ENCODE assay signal across 1 cellular context in genomic region chr1:235129774-235130570, GRCh38.
TF ChIP-seq lines count a peak whose summit lies in the region.

No MANE protein-coding gene starts in this region.

TF ChIP-seq in HepG2, 621 proteins besides CTCF, POLR2A, EP300 and RAD21 (continued from another document and continues in another):
- TF ChIP-seq USF2 (IDR thresholded peaks at IDR 0.05; ENCODE audit: low read depth, low read length) (no peak), USF2 (CRISPR knock-in tag; IDR thresholded peaks at IDR 0.05; ENCODE audit: borderline replicate concordance) (no peak), TFDP2 (CRISPR knock-in tag; IDR thresholded peaks at IDR 0.05) (no peak), ZBTB1 (CRISPR knock-in tag; IDR thresholded peaks at IDR 0.05; ENCODE audit: borderline replicate concordance) (no peak), STAG1 (CRISPR knock-in tag; IDR thresholded peaks at IDR 0.05) (no peak; the same call in 1 of the 2 replicates), ZNF136 (CRISPR knock-in tag; IDR thresholded peaks at IDR 0.05; ENCODE audit: low read depth) (no peak), ZNF562 (CRISPR knock-in tag; IDR thresholded peaks at IDR 0.05; ENCODE audit: borderline replicate concordance) (no peak), ZNF614 (CRISPR knock-in tag; IDR thresholded peaks at IDR 0.05; ENCODE audit: borderline replicate concordance) (0 out of 2 replicates have a peak, but pooled peaks have one; percentile 13), JUN (CRISPR knock-in tag; IDR thresholded peaks at IDR 0.05) (no peak), HOXD1 (CRISPR knock-in tag; IDR thresholded peaks at IDR 0.05) (no peak), ELF4 (CRISPR knock-in tag; IDR thresholded peaks at IDR 0.05; ENCODE audit: borderline replicate concordance) (no peak), ZNF674 (CRISPR knock-in tag; IDR thresholded peaks at IDR 0.05; ENCODE audit: low read depth) (no peak), PLRG1 (conservative IDR thresholded peaks at IDR 0.05) (no peak), KLF11 (CRISPR knock-in tag; IDR thresholded peaks at IDR 0.05) (no peak), FOSL2 (CRISPR knock-in tag; IDR thresholded peaks at IDR 0.05) (no peak), UBTF (CRISPR knock-in tag; IDR thresholded peaks at IDR 0.05) (no peak; the same call in 1 of the 2 replicates), ATM (IDR thresholded peaks at IDR 0.05; ENCODE audit: borderline replicate concordance) (no peak), ZNF646 (CRISPR knock-in tag; IDR thresholded peaks at IDR 0.05) (no peak), GTF3A (CRISPR knock-in tag; conservative IDR thresholded peaks at IDR 0.05) (no peak), MBNL3 (CRISPR knock-in tag; conservative IDR thresholded peaks at IDR 0.05) (no peak), TRIM22 (IDR thresholded peaks at IDR 0.05) (no peak), MXD1 (CRISPR knock-in tag; IDR thresholded peaks at IDR 0.05) (no peak), ZNF207 (IDR thresholded peaks at IDR 0.05; ENCODE audit: borderline replicate concordance) (no peak), RAD51 (IDR thresholded peaks at IDR 0.05; ENCODE audit: borderline replicate concordance) (no peak), ZNF138 (CRISPR knock-in tag; IDR thresholded peaks at IDR 0.05; ENCODE audit: low read depth) (no peak), SRSF1 (optimal IDR thresholded peaks at IDR 0.05; ENCODE audit: low read depth, low read length) (no peak), FOXP4 (CRISPR knock-in tag; IDR thresholded peaks at IDR 0.05) (peak; percentile 83), FOSL1 (CRISPR knock-in tag; IDR thresholded peaks at IDR 0.05; ENCODE audit: borderline replicate concordance) (no peak; the same call in 1 of the 2 replicates), ZNF687 (CRISPR knock-in tag; IDR thresholded peaks at IDR 0.05) (no peak), KMT2A (CRISPR knock-in tag; IDR thresholded peaks at IDR 0.05) (no peak), HES4 (CRISPR knock-in tag; IDR thresholded peaks at IDR 0.05; ENCODE audit: borderline replicate concordance) (no peak), ZNF503 (CRISPR knock-in tag; IDR thresholded peaks at IDR 0.05) (peak; percentile 91; the same call in 1 of the 2 replicates), ATAD3A (CRISPR knock-in tag; IDR thresholded peaks at IDR 0.05) (no peak), SCMH1 (CRISPR knock-in tag; IDR thresholded peaks at IDR 0.05; ENCODE audit: borderline replicate concordance) (no peak), TMF1 (CRISPR knock-in tag; IDR thresholded peaks at IDR 0.05; ENCODE audit: low read depth) (no peak), ZNF3 (CRISPR knock-in tag; IDR thresholded peaks at IDR 0.05) (no peak), ZNF530 (CRISPR knock-in tag; IDR thresholded peaks at IDR 0.05; ENCODE audit: low read depth) (no peak), HNRNPK (IDR thresholded peaks at IDR 0.05; ENCODE audit: low read depth, low read length, poor library complexity, severe bottlenecking) (no peak), CBX1 (IDR thresholded peaks at IDR 0.05; ENCODE audit: low read depth) (no peak), AGO1 (IDR thresholded peaks at IDR 0.05; ENCODE audit: low read depth, low read length, poor library complexity, severe bottlenecking) (no peak)
